ENCODE assay signal across 8 cellular contexts in genomic region chr9:112486221-112487007, GRCh38. TPM values are rescaled to one million over a fixed set of nuclear protein-coding genes. Genes with fewer than 3 reads are reported as not detected.
DNase-seq lines count a peak whose midpoint lies in the region; ATAC-seq lines count a peak whose summit lies in the region.

Gene KIAA1958, plus strand, starts transcription at chr9:112486827. Its CDS starts 87,254 bp downstream, at chr9:112574081.

- peak within 1 kb of the TSS; percentile 88 for H3K4me3 ChIP-seq in mesendoderm (ENCODE audit: low read length)

- peak within 1 kb of the TSS; percentile 92 for H3K4me3 Mint-ChIP-seq in activated CD8-positive, alpha-beta T cell treated with anti-CD3 and anti-CD28 coated beads, Interleukin-2, amount 10 ng/mL, durations not matched to agents 7 days and 5 days
- peak within 1 kb of the TSS; percentile 97 to 98 for H3K4me3 Mint-ChIP-seq in effector memory CD8-positive, alpha-beta T cell

- H3K36me3 Mint-ChIP-seq in activated CD8-positive, alpha-beta T cell treated with anti-CD3 and anti-CD28 coated beads, Interleukin-2, amount 10 ng/mL, durations not matched to agents 7 days and 5 days (ENCODE audit: low read depth): peaks cover 5% of the 10 kb centered on the region
- H3K36me3 Mint-ChIP-seq in effector memory CD8-positive, alpha-beta T cell (ENCODE audit: insufficient read depth): peaks cover 9% of the 10 kb centered on the region

- no peaks in the 10 kb centered on the region for H3K27me3 ChIP-seq in mesendoderm (ENCODE audit: insufficient read depth, low read length, poor library complexity)

- POLR2A ChIA-PET in activated CD8-positive, alpha-beta T cell treated with anti-CD3 and anti-CD28 coated beads, Interleukin-2, amount 10 ng/mL, durations not matched to agents 7 days and 5 days (lab: Charles Lee): interaction anchor here (0.6 to 3.2 kb wide), 9 partner anchors 9 to 889 kb away, joined by 3 to 22 read pairs (median 5); partner anchors contain the start of genes HSDL2, INIP and PTBP3

- H3K9me3 Mint-ChIP-seq in activated CD8-positive, alpha-beta T cell treated with anti-CD3 and anti-CD28 coated beads, Interleukin-2, amount 10 ng/mL, durations not matched to agents 7 days and 5 days (ENCODE audit: insufficient read depth): no peaks in the 10 kb centered on the region
- no peaks in the 10 kb centered on the region for H3K9me3 Mint-ChIP-seq in effector memory CD8-positive, alpha-beta T cell

- peak within 1 kb of the TSS; percentile 91 for H3K27ac ChIP-seq in mesendoderm (ENCODE audit: low read depth, low read length)

- H2BK15ac ChIP-seq in mesendoderm (replicated peaks; ENCODE audit: low read depth): no peak within 1 kb of the TSS

- peaks cover 31% of the 10 kb centered on the region for H3K79me2 ChIP-seq in mesendoderm (ENCODE audit: control insufficient read depth, insufficient read depth, low read length)

- peaks cover 5% of the 10 kb centered on the region for H3K79me1 ChIP-seq in mesendoderm (ENCODE audit: low read length)

- WGBS in mesendoderm (ENCODE audit: extremely low coverage, insufficient coverage, low lambda C conversion rate): no CpG with 5 or more reads among the region's 93 CpGs

- peak within 1 kb of the TSS; percentile 92 for H3K4me2 ChIP-seq in mesendoderm (ENCODE audit: low read length)

- no peaks in the 10 kb centered on the region for H3K27me3 Mint-ChIP-seq in activated CD8-positive, alpha-beta T cell treated with anti-CD3 and anti-CD28 coated beads, Interleukin-2, amount 10 ng/mL, durations not matched to agents 7 days and 5 days (ENCODE audit: low read depth)
- H3K27me3 Mint-ChIP-seq in effector memory CD8-positive, alpha-beta T cell: no peaks in the 10 kb centered on the region

- H3K27ac Mint-ChIP-seq in activated CD8-positive, alpha-beta T cell treated with anti-CD3 and anti-CD28 coated beads, Interleukin-2, amount 10 ng/mL, durations not matched to agents 7 days and 5 days: peak within 1 kb of the TSS; percentile 96
- peak within 1 kb of the TSS; percentile 92 to 96 for H3K27ac Mint-ChIP-seq in effector memory CD8-positive, alpha-beta T cell

- peaks cover 5% of the 10 kb centered on the region for H3K4me1 ChIP-seq in mesendoderm (ENCODE audit: control insufficient read depth, low read depth, low read length)

- H4K8ac ChIP-seq in mesendoderm (ENCODE audit: low read depth, low read length): peak within 1 kb of the TSS; percentile 31

- no peak within 1 kb of the TSS for H4K5ac ChIP-seq in mesendoderm (ENCODE audit: low read length)

- no peak within 1 kb of the TSS for H2AK5ac ChIP-seq in mesendoderm (ENCODE audit: low read length)

- peak within 1 kb of the TSS; percentile 98 for H3K56ac ChIP-seq in mesendoderm (ENCODE audit: low read length)

- peak within 1 kb of the TSS; percentile 17 for H2BK5ac ChIP-seq in mesendoderm (ENCODE audit: low read length)

- H3K23ac ChIP-seq in mesendoderm (ENCODE audit: low read length): peak within 1 kb of the TSS; percentile 90

- peak within 1 kb of the TSS; percentile 89 for H3K9ac ChIP-seq in mesendoderm (ENCODE audit: low read length)

- H3K4me1 Mint-ChIP-seq in activated CD8-positive, alpha-beta T cell treated with anti-CD3 and anti-CD28 coated beads, Interleukin-2, amount 10 ng/mL, durations not matched to agents 7 days and 5 days (ENCODE audit: low read depth): peaks cover 36% of the 10 kb centered on the region
- peaks cover 9 to 13% of the 10 kb centered on the region in 2 donors for H3K4me1 Mint-ChIP-seq in effector memory CD8-positive, alpha-beta T cell (ENCODE audit: low read depth in 2 of 2)

- H3K36me3 ChIP-seq in mesendoderm (ENCODE audit: control insufficient read depth, insufficient read depth, low read length): no peaks in the 10 kb centered on the region

- peak within 1 kb of the TSS; percentile 99 for H3K18ac ChIP-seq in mesendoderm (ENCODE audit: low read length)

- DNase-seq in CD1c-positive myeloid dendritic cell (ENCODE audit: extremely low spot score) (peak; percentile 74), NCI-H69 (lab: John Stamatoyannopoulos, UW) (peak; percentile 96), mesendoderm (peak; percentile 87)
- DNase-seq in activated CD8-positive, alpha-beta T cell treated with anti-CD3 and anti-CD28 coated beads, Interleukin-2, amount 10 ng/mL, durations not matched to agents 7 days and 5 days: peak; percentile 92
- DNase-seq in effector memory CD8-positive, alpha-beta T cell: peak; percentile 61 to 68 (median 68)
- DNase-seq in stimulated activated CD8-positive, alpha-beta memory T cell treated with anti-CD3 and anti-CD28 coated beads, Interleukin-15, amount 100 ng/mL, for 1 hour (ENCODE audit: low read depth): peak; percentile 53

- H3K4ac ChIP-seq in mesendoderm (ENCODE audit: low read depth, low read length): peak within 1 kb of the TSS; percentile 84

- CTCF ChIA-PET in activated CD8-positive, alpha-beta T cell treated with anti-CD3 and anti-CD28 coated beads, Interleukin-2, amount 10 ng/mL, durations not matched to agents 7 days and 5 days (lab: Charles Lee): interaction anchor here (1.3 to 2.9 kb wide), 3 partner anchors 43 to 232 kb away, joined by 5 to 13 read pairs (median 6); partner anchors contain the start of genes HSDL2 and INIP

- ATAC-seq in GM19324 (IDR thresholded peaks at IDR 0.05; ENCODE audit: low FRiP score, unreplicated experiment): peak; percentile 96
- peak; percentile 87 for ATAC-seq in HG03460 (IDR thresholded peaks at IDR 0.05; ENCODE audit: unreplicated experiment)
- peak; percentile 91 for ATAC-seq in activated CD8-positive, alpha-beta T cell treated with anti-CD3 and anti-CD28 coated beads, Interleukin-2, amount 10 ng/mL, durations not matched to agents 7 days and 5 days
- ATAC-seq in effector memory CD8-positive, alpha-beta T cell (replicated peaks): peak; percentile 92

- peak within 1 kb of the TSS; percentile 89 for H2BK120ac ChIP-seq in mesendoderm (ENCODE audit: low read depth, low read length)

RNA-seq across cellular contexts. Expression of gene KIAA1958, which starts in this region (rescaled TPM):
- total RNA-seq in activated CD8-positive, alpha-beta T cell treated with anti-CD3 and anti-CD28 coated beads, Interleukin-2, amount 10 ng/mL, durations not matched to agents 7 days and 5 days: 10 to 100 TPM; 11.1 to 11.5 TPM
- polyA plus RNA-seq in mesendoderm (2013, experiment 1 of 2): 10.2 TPM
- 10.3 TPM for polyA plus RNA-seq in mesendoderm (2013, experiment 2 of 2)

Comparison
In these comparisons a context has a peak if more than half of its experiments do, and no peak if none do; other contexts are left out.
1. Peak in every context shown above with its lines: DNase-seq, ATAC-seq, H3K4me3 ChIP-seq and H3K27ac ChIP-seq.